9 cellular contexts compared by ENCODE assay signal in genomic region chr11:118907749-118908106, GRCh38. TPM values are rescaled to one million over a fixed set of nuclear protein-coding genes. Genes with fewer than 3 reads are reported as not detected.
A peak's percentile ranks its signal among the peaks of the same experiment; 100 is the strongest.
DNase-seq lines count a peak whose midpoint lies in the region; ATAC-seq and TF ChIP-seq lines count a peak whose summit lies in the region.
"Had no signal": no experiment of that assay in that cellular context is flagged by ENCODE, and none has a peak within 500 bp of the region (broad histone marks: within the 10 kb centered on the region; RNA-seq: fewer than 3 reads in every experiment).

No MANE protein-coding gene starts in this region.

- H3K36me3 ChIP-seq in heart left ventricle (peaks cover 0 to 55% (median 46%) of the 10 kb centered on the region in 9 donors), body of pancreas (replicated peaks in 1 of 2; ENCODE audit: insufficient read depth in 1 of 2, low read depth in 2 of 2) (peaks cover 0 to 9% of the 10 kb centered on the region in 2 donors), muscle layer of colon (ENCODE audit: insufficient read depth, low read length) (peaks cover 32% of the 10 kb centered on the region), uterus (no peaks in the 10 kb centered on the region), colonic mucosa (no peaks in the 10 kb centered on the region)

- ATAC-seq in heart left ventricle (no peak), Right ventricle myocardium inferior (no peak), body of pancreas (no peak)

- H3K9me3 ChIP-seq in heart left ventricle = no peaks in the 10 kb centered on the region
- no peaks in the 10 kb centered on the region for H3K9me3 ChIP-seq in body of pancreas
- no peaks in the 10 kb centered on the region for H3K9me3 ChIP-seq in muscle layer of colon (ENCODE audit: low read length)
- no peaks in the 10 kb centered on the region for H3K9me3 ChIP-seq in uterus
- H3K9me3 ChIP-seq in colonic mucosa = no peaks in the 10 kb centered on the region

- TF ChIP-seq POLR2A in heart left ventricle (IDR thresholded peaks at IDR 0.05) (no peak), body of pancreas (IDR thresholded peaks at IDR 0.05) (no peak), uterus (IDR thresholded peaks at IDR 0.05) (no peak)

- H3K4me3 ChIP-seq in heart left ventricle (no peak overlapping the region), body of pancreas (no peak overlapping the region), muscle layer of colon (ENCODE audit: low read depth in 1 of 2, low read length in 2 of 2) (no peak overlapping the region), uterus (no peak overlapping the region), colonic mucosa (no peak overlapping the region)

- TF ChIP-seq CTCF in heart left ventricle (IDR thresholded peaks at IDR 0.05) (no peak), body of pancreas (IDR thresholded peaks at IDR 0.05) (no peak), uterus (IDR thresholded peaks at IDR 0.05) (no peak), colonic mucosa (IDR thresholded peaks at IDR 0.05) (no peak)

- H3K27me3 ChIP-seq in heart left ventricle = no peaks in the 10 kb centered on the region
- no peaks in the 10 kb centered on the region for H3K27me3 ChIP-seq in body of pancreas
- no peaks in the 10 kb centered on the region for H3K27me3 ChIP-seq in muscle layer of colon (ENCODE audit: control insufficient read depth in 1 of 2, insufficient read depth in 2 of 2, low read length in 2 of 2)
- no peaks in the 10 kb centered on the region for H3K27me3 ChIP-seq in uterus
- no peaks in the 10 kb centered on the region for H3K27me3 ChIP-seq in colonic mucosa

- peaks cover 9 to 65% (median 60%) of the 10 kb centered on the region in 12 donors for H3K4me1 ChIP-seq in heart left ventricle
- H3K4me1 ChIP-seq in body of pancreas = peaks cover 59% of the 10 kb centered on the region
- H3K4me1 ChIP-seq in muscle layer of colon (ENCODE audit: insufficient read depth, low read length) = peaks cover 56% of the 10 kb centered on the region
- H3K4me1 ChIP-seq in uterus = peaks cover 8 to 27% of the 10 kb centered on the region in 2 donors
- H3K4me1 ChIP-seq in colonic mucosa = peaks cover 26% of the 10 kb centered on the region

- H3K27ac ChIP-seq in heart left ventricle (peak overlapping the region in 11 of 12 donors; percentile 11 to 99 (median 90)), body of pancreas (peak overlapping the region; percentile 15 to 54 (median 32)), muscle layer of colon (ENCODE audit: low read depth, low read length) (peak overlapping the region; percentile 48), uterus (peak overlapping the region; percentile 99 to 100), colonic mucosa (no peak overlapping the region)

- intact Hi-C loops in heart left ventricle (cut with DNase I) (loop anchor here (1.0 to 10.0 kb wide), 10 partner anchors 17 to 125 kb away; partner anchors contain the start of genes UPK2 (in 10 of the 10), DDX6 (in 2 of the 10) and SLC37A4 (in 1 of the 10)), Right ventricle myocardium inferior (cut with DNase I) (loop anchor here (1.0 to 10.0 kb wide), 3 partner anchors 21 to 213 kb away; partner anchors contain the start of gene UPK2), body of pancreas (cut with DNase I) (loop anchor here (2.0 kb wide), 1 partner anchor 51 kb away; no protein-coding TSS in a partner anchor), uterus (cut with DNase I; ENCODE audit: low total_unique reads) (loop anchor here (2.0 to 10.0 kb wide), 2 partner anchors 21 to 47 kb away; partner anchors contain the start of gene UPK2), colonic mucosa (cut with DNase I) (loop anchor here (2.0 to 10.0 kb wide), 3 partner anchors 23 to 213 kb away; partner anchors contain the start of gene UPK2)

- no peak for DNase-seq in heart left ventricle
- DNase-seq in Right ventricle myocardium inferior (ENCODE audit: missing footprints) = no peak
- DNase-seq in body of pancreas = no peak
- DNase-seq in uterus = no peak
- no peak for DNase-seq in colonic mucosa
- DNase-seq in NCI-H2171 treated with DMSO at 0.1 percent for 48 hours (lab: John Stamatoyannopoulos, UW) = no peak
- DNase-seq in COLO829 (ENCODE audit: low spot score) = no peak

- WGBS in heart left ventricle, 4 donors = 63 to 79% (median 68%) methylated on average over 4 to 5 of the region's 5 CpGs
- WGBS in body of pancreas, 2 donors = 67 to 72% methylated on average over 4 to 5 of the region's 5 CpGs

- peak overlapping the region; percentile 10 for H3K9ac ChIP-seq in muscle layer of colon (ENCODE audit: low read length)
- H3K9ac ChIP-seq in colonic mucosa (ENCODE audit: low read depth in 2 of 2, low read length in 2 of 2) = peak overlapping the region in 1 of 2 donors; percentile 48

RNA-seq across cellular contexts. Expression of gene BCL9L, which starts 18.0 kb away (rescaled TPM):
- 10 to 100 TPM; 33.4 to 80.3 (median 44.3) TPM for total RNA-seq in heart left ventricle
- 100 to 1,000 TPM in 1 of 2 donors, 10 to 100 TPM in 1; 28.0 to 102 TPM for polyA plus RNA-seq in heart left ventricle
- total RNA-seq in Right ventricle myocardium inferior = 44.5 TPM
- total RNA-seq in body of pancreas = 10 to 100 TPM; 13.2 to 16.5 TPM
- 100 to 1,000 TPM in 1 of 4 donors, 10 to 100 TPM in 1, 1 to 10 TPM in 2; 2.9 to 157 (median 13.7) TPM for total RNA-seq in uterus
- 10 to 100 TPM; 31.4 to 37.4 TPM for total RNA-seq in colonic mucosa

RNA-seq across cellular contexts. Expression of gene CXCR5, which starts 24.0 kb away (rescaled TPM):
- total RNA-seq in heart left ventricle = under 1 TPM in 1 of 9 donors, not detected in 8; 0.11 TPM
- under 1 TPM; 0.25 to 0.27 TPM for polyA plus RNA-seq in heart left ventricle
- total RNA-seq in Right ventricle myocardium inferior = not detected
- total RNA-seq in body of pancreas = not detected
- total RNA-seq in uterus = under 1 TPM in 1 of 4 donors, not detected in 3; 0.14 TPM
- total RNA-seq in colonic mucosa = under 1 TPM; 0.05 to 0.19 TPM
- total RNA-seq: mesenteric fat pad had no signal

RNA-seq across cellular contexts. Expression of gene UPK2, which starts 48.4 kb away (rescaled TPM):
- total RNA-seq in heart left ventricle (not detected), Right ventricle myocardium inferior (not detected), body of pancreas (not detected), uterus (not detected), colonic mucosa (not detected)
- polyA plus RNA-seq in heart left ventricle = not detected
- total RNA-seq: mesenteric fat pad had no signal
